ENCODE assay signal across 24 cellular contexts in the genomic region with DNA sequence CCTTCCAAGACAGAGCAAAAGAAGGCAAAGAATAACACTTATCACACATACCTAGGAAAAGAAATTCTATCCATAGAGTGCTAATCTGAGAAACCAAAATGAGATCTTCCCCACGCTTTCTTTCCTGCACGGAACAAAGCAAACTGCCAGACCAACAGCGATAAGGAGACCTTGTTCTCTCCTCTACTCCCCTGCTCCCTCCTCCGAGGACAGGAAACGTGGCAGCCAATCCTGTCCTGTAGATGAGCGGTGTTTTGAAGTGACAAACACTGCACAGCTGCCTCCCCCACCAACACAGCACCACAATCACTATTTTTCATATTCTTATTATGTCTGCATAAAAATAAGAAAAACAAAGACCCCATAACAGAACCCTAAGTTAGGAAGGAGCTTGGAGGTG.
A peak's percentile ranks its signal among the peaks of the same experiment; 100 is the strongest.
DNase-seq lines count a peak whose midpoint lies in the region; ATAC-seq, FAIRE-seq and TF ChIP-seq lines count a peak whose summit lies in the region.
"Had no signal": no experiment of that assay in that cellular context is flagged by ENCODE, and none has a peak within 500 bp of the region (broad histone marks: within the 10 kb centered on the region; RNA-seq: fewer than 3 reads in every experiment).

No MANE protein-coding gene starts in this region.

- no peak overlapping the region for H3K56ac ChIP-seq in H1 (replicated peaks; ENCODE audit: insufficient read length, low read depth, low read length)

- H3K79me2 ChIP-seq in H1 (ENCODE audit: control insufficient read depth in 1 of 2, insufficient read depth in 2 of 2, low read length in 2 of 2): no peaks in the 10 kb centered on the region

- peaks cover 6% of the 10 kb centered on the region for H3K27me3 Mint-ChIP-seq in activated CD4-positive, alpha-beta memory T cell treated with anti-CD3 and anti-CD28 coated beads for 36 hours
- peaks cover 4 to 11% of the 10 kb centered on the region in 2 donors for H3K27me3 Mint-ChIP-seq in CD4-positive, alpha-beta memory T cell

- H3K9me3 ChIP-seq in left ventricle myocardium inferior (replicated peaks): no peaks in the 10 kb centered on the region
- peaks cover 0 to 3% of the 10 kb centered on the region in 2 experiments; a peak in 1 of 4 replicates for H3K9me3 ChIP-seq in H1 (ENCODE audit: insufficient read depth in 2 of 2, low read depth in 1 of 2, low read length in 1 of 2)
- no peaks in the 10 kb centered on the region for H3K9me3 ChIP-seq in left lung
- no peaks in the 10 kb centered on the region for H3K9me3 ChIP-seq in colonic mucosa
- no peaks in the 10 kb centered on the region for H3K9me3 ChIP-seq in CD4-positive, alpha-beta memory T cell (ENCODE audit: control insufficient read depth in 1 of 2, low read length in 2 of 2)
- H3K9me3 ChIP-seq: adrenal gland, breast epithelium, lower lobe of right lung, MG63, Peyer's patch, tibial artery had no signal

- no peak overlapping the region for H3K4me3 Mint-ChIP-seq in activated CD4-positive, alpha-beta memory T cell treated with anti-CD3 and anti-CD28 coated beads for 36 hours
- no peak overlapping the region for H3K4me3 Mint-ChIP-seq in CD4-positive, alpha-beta memory T cell
- H3K4me3 Mint-ChIP-seq: activated CD4-positive, alpha-beta memory T cell treated with anti-CD3 and anti-CD28 coated beads, Interleukin-2, amount 10 ng/mL, durations not matched to agents 7 days and 5 days; immature natural killer cell; stimulated activated naive CD8-positive, alpha-beta T cell treated with anti-CD3 and anti-CD28 coated beads, Interleukin-15, amount 100 ng/mL, for 72 hours; T-helper 1 cell treated with Interleukin-12 subunit alpha and Interleukin-12 subunit beta and Interleukin-4 antibody, amounts not matched to agents 30 μg/mL and 1 μg/mL, for 36 hours had no signal

- no peak for TF ChIP-seq POLR2A in H1 (IDR thresholded peaks at IDR 0.05; ENCODE audit: control extremely low read depth in 1 of 2, low read depth in 2 of 2, low read length in 2 of 2)

- H4K5ac ChIP-seq in H1 (ENCODE audit: insufficient read length, low read depth, low read length): no peak overlapping the region

- no peak overlapping the region for H4K8ac ChIP-seq in H1 (ENCODE audit: extremely low read depth, insufficient read depth, low read length)

- ATAC-seq in Right ventricle myocardium superior (ENCODE audit: poor library complexity) (peak; percentile 81), left lung (peak; percentile 54), left colon (no peak)
- ATAC-seq: stimulated activated naive CD8-positive, alpha-beta T cell treated with anti-CD3 and anti-CD28 coated beads, Interleukin-15, amount 100 ng/mL, for 72 hours had no signal

- no peak overlapping the region for H2BK12ac ChIP-seq in H1 (ENCODE audit: low read depth, low read length)

- H2AK5ac ChIP-seq in H1 (ENCODE audit: low read depth, low read length): no peak overlapping the region

- no peak overlapping the region for H3K4me3 ChIP-seq in left ventricle myocardium inferior
- H3K4me3 ChIP-seq in H1 (ENCODE audit: extremely low read depth in 1 of 4, insufficient read depth in 2 of 4, low read depth in 3 of 4, low read length in 4 of 4): peak overlapping the region in 1 of 4 experiments; percentile 10; a peak in 2 of 8 replicates
- H3K4me3 ChIP-seq in left lung: no peak overlapping the region
- H3K4me3 ChIP-seq in colonic mucosa: no peak overlapping the region
- H3K4me3 ChIP-seq in CD4-positive, alpha-beta memory T cell (ENCODE audit: low read length in 2 of 2): no peak overlapping the region
- H3K4me3 ChIP-seq: adrenal gland, breast epithelium, lower lobe of right lung, MG63, Peyer's patch, tibial artery had no signal

- no peaks in the 10 kb centered on the region for H3K9me3 Mint-ChIP-seq in activated CD4-positive, alpha-beta memory T cell treated with anti-CD3 and anti-CD28 coated beads for 36 hours
- no peaks in the 10 kb centered on the region for H3K9me3 Mint-ChIP-seq in CD4-positive, alpha-beta memory T cell
- H3K9me3 Mint-ChIP-seq: activated CD4-positive, alpha-beta memory T cell treated with anti-CD3 and anti-CD28 coated beads, Interleukin-2, amount 10 ng/mL, durations not matched to agents 7 days and 5 days; immature natural killer cell; stimulated activated naive CD8-positive, alpha-beta T cell treated with anti-CD3 and anti-CD28 coated beads, Interleukin-15, amount 100 ng/mL, for 72 hours; T-helper 1 cell treated with Interleukin-12 subunit alpha and Interleukin-12 subunit beta and Interleukin-4 antibody, amounts not matched to agents 30 μg/mL and 1 μg/mL, for 36 hours had no signal

- POLR2A ChIA-PET in H1 (lab: Charles Lee; ENCODE audit: partially characterized antibody): no interaction called here
- POLR2A ChIA-PET in activated CD4-positive, alpha-beta memory T cell treated with anti-CD3 and anti-CD28 coated beads for 36 hours (lab: Charles Lee): no interaction called here
- POLR2A ChIA-PET in CD4-positive, alpha-beta memory T cell (lab: Charles Lee; ENCODE audit: partially characterized antibody): no interaction called here

- peak overlapping the region; percentile 34; the same call in 1 of the 2 replicates for H2AFZ ChIP-seq in H1 (ENCODE audit: low read length)

- no peaks in the 10 kb centered on the region for H4K20me1 ChIP-seq in H1 (replicated peaks in 1 of 2; ENCODE audit: control insufficient read depth in 1 of 2, insufficient read depth in 2 of 2, low read length in 2 of 2)

- H3K23me2 ChIP-seq in H1 (ENCODE audit: low read depth, low read length): no peaks in the 10 kb centered on the region

- H3K23ac ChIP-seq in H1 (ENCODE audit: insufficient read length): no peak overlapping the region

- 62% methylated on average over 6 of the region's 6 CpGs; no CpG with 5 or more reads in 1 of the 2 experiments for WGBS in H1 (ENCODE audit: extremely low coverage in 1 of 2, insufficient coverage in 1 of 2, insufficient read length in 1 of 2, insufficient replicate concordance in 2 of 2, low coverage in 1 of 2, low lambda C conversion rate in 2 of 2, missing lambda C conversion rate in 1 of 2), 2 experiments

- no peaks in the 10 kb centered on the region for H3K79me1 ChIP-seq in H1 (ENCODE audit: low read depth, low read length)

- H3K36me3 ChIP-seq in left ventricle myocardium inferior: no peaks in the 10 kb centered on the region
- H3K36me3 ChIP-seq in H1 (ENCODE audit: control insufficient read depth in 2 of 4, insufficient read depth in 4 of 4, low read length in 3 of 4): no peaks in the 10 kb centered on the region
- no peaks in the 10 kb centered on the region for H3K36me3 ChIP-seq in left lung
- no peaks in the 10 kb centered on the region for H3K36me3 ChIP-seq in colonic mucosa
- H3K36me3 ChIP-seq in CD4-positive, alpha-beta memory T cell (ENCODE audit: insufficient read depth, low read length): no peaks in the 10 kb centered on the region
- H3K36me3 ChIP-seq: adrenal gland, breast epithelium, lower lobe of right lung, MG63, Peyer's patch, tibial artery, WERI-Rb-1 had no signal

- H3K27me3 ChIP-seq in left ventricle myocardium inferior (ENCODE audit: low read depth): no peaks in the 10 kb centered on the region
- no peaks in the 10 kb centered on the region for H3K27me3 ChIP-seq in H1 (replicated peaks in 1 of 4; ENCODE audit: control insufficient read depth in 3 of 4, extremely low read depth in 1 of 4, insufficient read depth in 3 of 4, low read length in 3 of 4)
- H3K27me3 ChIP-seq in left lung: no peaks in the 10 kb centered on the region
- H3K27me3 ChIP-seq in colonic mucosa: no peaks in the 10 kb centered on the region
- no peaks in the 10 kb centered on the region for H3K27me3 ChIP-seq in CD4-positive, alpha-beta memory T cell (ENCODE audit: insufficient read depth, low read length)
- H3K27me3 ChIP-seq: adrenal gland, breast epithelium, MG63, Peyer's patch, tibial artery had no signal

- no peak overlapping the region for H3K27ac ChIP-seq in left ventricle myocardium inferior (replicated peaks)
- no peak overlapping the region for H3K27ac ChIP-seq in H1 (ENCODE audit: low read depth, low read length)
- no peak overlapping the region for H3K27ac ChIP-seq in left lung
- no peak overlapping the region for H3K27ac ChIP-seq in colonic mucosa
- H3K27ac ChIP-seq in CD4-positive, alpha-beta memory T cell (ENCODE audit: low read depth, low read length): no peak overlapping the region
- H3K27ac ChIP-seq: adrenal gland, breast epithelium, lower lobe of right lung, Peyer's patch, tibial artery, WERI-Rb-1 had no signal

- no peak overlapping the region for H2BK120ac ChIP-seq in H1 (replicated peaks; ENCODE audit: low read depth, low read length)

- H3K4me2 ChIP-seq in H1 (ENCODE audit: insufficient read depth in 1 of 2, low read depth in 2 of 2, low read length in 2 of 2): peak overlapping the region; percentile 19 to 53; a peak in 2 of 4 replicates

- H4K91ac ChIP-seq in H1 (replicated peaks; ENCODE audit: insufficient read length, low read length): no peak overlapping the region

- no peaks in the 10 kb centered on the region for H3K4me1 Mint-ChIP-seq in activated CD4-positive, alpha-beta memory T cell treated with anti-CD3 and anti-CD28 coated beads for 36 hours (ENCODE audit: low read depth)
- no peaks in the 10 kb centered on the region for H3K4me1 Mint-ChIP-seq in CD4-positive, alpha-beta memory T cell
- H3K4me1 Mint-ChIP-seq: activated CD4-positive, alpha-beta memory T cell treated with anti-CD3 and anti-CD28 coated beads, Interleukin-2, amount 10 ng/mL, durations not matched to agents 7 days and 5 days; immature natural killer cell; stimulated activated naive CD8-positive, alpha-beta T cell treated with anti-CD3 and anti-CD28 coated beads, Interleukin-15, amount 100 ng/mL, for 72 hours had no signal

- intact Hi-C loops in Right ventricle myocardium superior (cut with DNase I): no loop called here
- intact Hi-C loops in left ventricle myocardium inferior (cut with micrococcal nuclease): no loop called here
- intact Hi-C loops in left lung (cut with DNase I): no loop called here
- intact Hi-C loops in left colon (cut with DNase I, micrococcal nuclease): no loop called here
- intact Hi-C loops in colonic mucosa (cut with DNase I): no loop called here
- intact Hi-C loops in activated CD4-positive, alpha-beta memory T cell treated with anti-CD3 and anti-CD28 coated beads for 36 hours (cut with micrococcal nuclease): no loop called here
- intact Hi-C loops in CD4-positive, alpha-beta memory T cell (cut with micrococcal nuclease): no loop called here

- no peak for TF ChIP-seq CTCF in left ventricle myocardium inferior (IDR thresholded peaks at IDR 0.05; ENCODE audit: borderline replicate concordance)
- TF ChIP-seq CTCF in H1 (IDR thresholded peaks at IDR 0.05; ENCODE audit: control extremely low read depth in 1 of 3, insufficient read depth in 1 of 3, low read depth in 1 of 3, low read length in 3 of 3): no peak
- TF ChIP-seq CTCF in left lung (IDR thresholded peaks at IDR 0.05): no peak
- TF ChIP-seq CTCF in colonic mucosa (IDR thresholded peaks at IDR 0.05): no peak

- TF ChIP-seq EP300 in H1 (IDR thresholded peaks at IDR 0.05; ENCODE audit: borderline replicate concordance in 1 of 2, low read depth in 2 of 2, low read length in 2 of 2): no peak

- no peak for TF ChIP-seq RAD21 in H1 (IDR thresholded peaks at IDR 0.05 in 1 of 2, conservative IDR thresholded peaks at IDR 0.05 in 1 of 2; ENCODE audit: low read depth in 2 of 2, low read length in 2 of 2)

- H2BK15ac ChIP-seq in H1 (ENCODE audit: low read length): no peak overlapping the region; the same call in 1 of the 2 replicates

- H2BK5ac ChIP-seq in H1 (ENCODE audit: low read depth, low read length): no peak overlapping the region

- H3K36me3 Mint-ChIP-seq in activated CD4-positive, alpha-beta memory T cell treated with anti-CD3 and anti-CD28 coated beads for 36 hours: no peaks in the 10 kb centered on the region
- no peaks in the 10 kb centered on the region for H3K36me3 Mint-ChIP-seq in CD4-positive, alpha-beta memory T cell
- H3K36me3 Mint-ChIP-seq: immature natural killer cell had no signal

- H3K27ac Mint-ChIP-seq in activated CD4-positive, alpha-beta memory T cell treated with anti-CD3 and anti-CD28 coated beads for 36 hours: no peak overlapping the region
- H3K27ac Mint-ChIP-seq in CD4-positive, alpha-beta memory T cell: no peak overlapping the region
- H3K27ac Mint-ChIP-seq: activated CD4-positive, alpha-beta memory T cell treated with anti-CD3 and anti-CD28 coated beads, Interleukin-2, amount 10 ng/mL, durations not matched to agents 7 days and 5 days; immature natural killer cell; stimulated activated naive CD8-positive, alpha-beta T cell treated with anti-CD3 and anti-CD28 coated beads, Interleukin-15, amount 100 ng/mL, for 72 hours; T-helper 1 cell treated with Interleukin-12 subunit alpha and Interleukin-12 subunit beta and Interleukin-4 antibody, amounts not matched to agents 30 μg/mL and 1 μg/mL, for 36 hours had no signal

- FAIRE-seq in H1 (lab: Jason Lieb, UNC): no peak

- no peak overlapping the region for H2BK20ac ChIP-seq in H1 (ENCODE audit: low read length)

- H3K9ac ChIP-seq in H1 (replicated peaks in 1 of 4; ENCODE audit: extremely low read depth in 1 of 4, low read depth in 3 of 4, low read length in 3 of 4) (no peak overlapping the region; a peak in 1 of 7 replicates), colonic mucosa (ENCODE audit: low read depth in 2 of 2, low read length in 2 of 2) (no peak overlapping the region)

- H3K4me1 ChIP-seq in left ventricle myocardium inferior (peaks cover 16% of the 10 kb centered on the region), H1 (replicated peaks in 1 of 4; ENCODE audit: control insufficient read depth in 3 of 4, insufficient read depth in 4 of 4, low read length in 3 of 4) (peaks cover 0 to 3% (median 0%) of the 10 kb centered on the region in 4 experiments; a peak in 1 of 7 replicates), left lung (no peaks in the 10 kb centered on the region), colonic mucosa (no peaks in the 10 kb centered on the region)
- H3K4me1 ChIP-seq in CD4-positive, alpha-beta memory T cell (ENCODE audit: insufficient read depth, low read length): no peaks in the 10 kb centered on the region
- H3K4me1 ChIP-seq: adrenal gland, breast epithelium, lower lobe of right lung, Peyer's patch, tibial artery had no signal

- DNase-seq in Right ventricle myocardium superior (no peak), left ventricle myocardium inferior (no peak), H1 (ENCODE audit: low read depth in 1 of 2, low spot score in 2 of 2) (no peak), left lung (no peak), left colon (no peak), colonic mucosa (no peak)
- DNase-seq in activated CD4-positive, alpha-beta memory T cell treated with anti-CD3 and anti-CD28 coated beads for 36 hours: no peak
- DNase-seq in CD4-positive, alpha-beta memory T cell: no peak
- DNase-seq: activated CD4-positive, alpha-beta memory T cell treated with anti-CD3 and anti-CD28 coated beads, Interleukin-2, amount 10 ng/mL, durations not matched to agents 7 days and 5 days; activated T-cell treated with anti-CD3 and anti-CD28 coated beads, Interleukin-2, amount 50 U/mL, for 1 hour; cortex of kidney; immature natural killer cell; lower lobe of right lung; MG63; NCI-H1436; Peyer's patch; retina; stimulated activated CD4-positive, alpha-beta T cell treated with anti-CD3 and anti-CD28 coated beads, Interleukin-12 subunit alpha, Interleukin-12 subunit beta, amount 100 ng/mL, for 4 hours; stimulated activated naive CD8-positive, alpha-beta T cell treated with anti-CD3 and anti-CD28 coated beads, Interleukin-15, amount 100 ng/mL, for 72 hours; tibial artery; WERI-Rb-1 had no signal

- CTCF ChIA-PET in H1 (lab: Charles Lee; ENCODE audit: partially characterized antibody): interaction anchor here (0.8 to 1.6 kb wide), 2 partner anchors 61 to 206 kb away, joined by 3 to 5 read pairs; no protein-coding TSS in a partner anchor
- CTCF ChIA-PET in activated CD4-positive, alpha-beta memory T cell treated with anti-CD3 and anti-CD28 coated beads for 36 hours (lab: Charles Lee): no interaction called here
- CTCF ChIA-PET in CD4-positive, alpha-beta memory T cell (lab: Charles Lee; ENCODE audit: partially characterized antibody): no interaction called here

- H3K14ac ChIP-seq in H1 (ENCODE audit: insufficient read length): no peak overlapping the region

- H3K18ac ChIP-seq in H1 (ENCODE audit: extremely low read depth, low read length): no peak overlapping the region

- no peak overlapping the region for H3K4ac ChIP-seq in H1 (replicated peaks; ENCODE audit: insufficient read length, low read depth, low read length)
